Comparison of ENCODE assay signal across 8 cellular contexts in genomic region chr16:54927125-54928015, GRCh38. TPM values are rescaled to one million over a fixed set of nuclear protein-coding genes. Genes with fewer than 3 reads are reported as not detected.
DNase-seq lines count a peak whose midpoint lies in the region; ATAC-seq and TF ChIP-seq lines count a peak whose summit lies in the region.

No MANE protein-coding gene starts in this region.

- H2BK12ac ChIP-seq in mesenchymal stem cell (ENCODE audit: low read length in 2 of 2), result no peak overlapping the region

- H3K36me3 Mint-ChIP-seq in activated T-helper 2 cell treated with anti-CD3 and anti-CD28 coated beads, Interferon-gamma antibody, Interleukin-2, Interleukin-4, amounts not matched to agents 10 μg/mL and 5 μg/mL and 100 μg/mL, durations not matched to agents 14 hours and 24 hours and 36 hours (ENCODE audit: low read depth), result peaks cover 12% of the 10 kb centered on the region

- H2BK120ac ChIP-seq in mesenchymal stem cell (ENCODE audit: low read depth, low read length), result no peak overlapping the region

- H3K4me2 ChIP-seq in mesenchymal stem cell (ENCODE audit: low read length, poor library complexity, severe bottlenecking), result peak overlapping the region; percentile 88

- ATAC-seq in GM19324 (IDR thresholded peaks at IDR 0.05; ENCODE audit: low FRiP score, unreplicated experiment), result no peak

- H3K23ac ChIP-seq in mesenchymal stem cell (ENCODE audit: low read length in 2 of 2), result no peak overlapping the region

- H3K9me3 Mint-ChIP-seq in activated T-helper 2 cell treated with anti-CD3 and anti-CD28 coated beads, Interferon-gamma antibody, Interleukin-2, Interleukin-4, amounts not matched to agents 10 μg/mL and 5 μg/mL and 100 μg/mL, durations not matched to agents 14 hours and 24 hours and 36 hours, result peaks cover 13% of the 10 kb centered on the region

- peak overlapping the region; percentile 93 for H3K9ac ChIP-seq in mesenchymal stem cell (ENCODE audit: low read length)

- no peak overlapping the region for H2AFZ ChIP-seq in mesenchymal stem cell (ENCODE audit: low read depth, low read length)

- H3K4me3 ChIP-seq in mesenchymal stem cell (ENCODE audit: insufficient read depth in 1 of 2, low read depth in 1 of 2, low read length in 2 of 2), result peak overlapping the region in 1 of 2 experiments; percentile 95

- H3K79me1 ChIP-seq in mesenchymal stem cell (replicated peaks; ENCODE audit: low read length, poor library complexity, severe bottlenecking), result peaks cover 3% of the 10 kb centered on the region

- intact Hi-C loops in activated T-helper 2 cell treated with anti-CD3 and anti-CD28 coated beads, Interferon-gamma antibody, Interleukin-2, Interleukin-4, amounts not matched to agents 10 μg/mL and 5 μg/mL and 100 μg/mL, durations not matched to agents 14 hours and 24 hours and 36 hours (cut with micrococcal nuclease), result loop anchor here (5.0 to 10.0 kb wide), 5 partner anchors 553 to 1795 kb away; no protein-coding TSS in a partner anchor

- no peak overlapping the region for H4K8ac ChIP-seq in mesenchymal stem cell (ENCODE audit: low read length)

- no peak overlapping the region for H3K18ac ChIP-seq in mesenchymal stem cell (ENCODE audit: low read depth in 1 of 2, low read length in 2 of 2)

- H3K27me3 ChIP-seq in mesenchymal stem cell (ENCODE audit: control insufficient read depth in 1 of 2, insufficient read depth in 1 of 2, low read length in 2 of 2), result peaks cover 0 to 4% of the 10 kb centered on the region in 2 experiments

- no peak for TF ChIP-seq CTCF in C4-2B (conservative IDR thresholded peaks at IDR 0.05)

- peaks cover 0 to 2% of the 10 kb centered on the region in 2 experiments for H3K36me3 ChIP-seq in mesenchymal stem cell (ENCODE audit: control insufficient read depth in 1 of 2, insufficient read depth in 2 of 2, low read depth in 1 of 2, low read length in 2 of 2)

- peaks cover 8% of the 10 kb centered on the region for H3K4me1 ChIP-seq in mesenchymal stem cell (ENCODE audit: control insufficient read depth, insufficient read depth, low read depth, low read length)

- H3K14ac ChIP-seq in mesenchymal stem cell (ENCODE audit: low read length in 2 of 2), result no peak overlapping the region

- H3K4me3 Mint-ChIP-seq in activated T-helper 2 cell treated with anti-CD3 and anti-CD28 coated beads, Interferon-gamma antibody, Interleukin-2, Interleukin-4, amounts not matched to agents 10 μg/mL and 5 μg/mL and 100 μg/mL, durations not matched to agents 14 hours and 24 hours and 36 hours (ENCODE audit: low read depth), result peak overlapping the region; percentile 82

- no peak overlapping the region for H3K27ac Mint-ChIP-seq in activated T-helper 2 cell treated with anti-CD3 and anti-CD28 coated beads, Interferon-gamma antibody, Interleukin-2, Interleukin-4, amounts not matched to agents 10 μg/mL and 5 μg/mL and 100 μg/mL, durations not matched to agents 14 hours and 24 hours and 36 hours

- H3K4ac ChIP-seq in mesenchymal stem cell (ENCODE audit: low read depth in 1 of 2, low read length in 2 of 2), result no peak overlapping the region

- H4K91ac ChIP-seq in mesenchymal stem cell (ENCODE audit: low read length), result no peak overlapping the region

- H2BK15ac ChIP-seq in mesenchymal stem cell (ENCODE audit: low read depth, poor library complexity, severe bottlenecking), result no peak overlapping the region

- peaks cover 23% of the 10 kb centered on the region for H3K4me1 Mint-ChIP-seq in activated T-helper 2 cell treated with anti-CD3 and anti-CD28 coated beads, Interferon-gamma antibody, Interleukin-2, Interleukin-4, amounts not matched to agents 10 μg/mL and 5 μg/mL and 100 μg/mL, durations not matched to agents 14 hours and 24 hours and 36 hours (ENCODE audit: low read depth)

- 48% methylated on average over 7 of the region's 13 CpGs for WGBS in mesenchymal stem cell

- H3K9me3 ChIP-seq in mesenchymal stem cell (ENCODE audit: control insufficient read depth, low read length), result no peaks in the 10 kb centered on the region

- peaks cover 69% of the 10 kb centered on the region for H3K27me3 Mint-ChIP-seq in activated T-helper 2 cell treated with anti-CD3 and anti-CD28 coated beads, Interferon-gamma antibody, Interleukin-2, Interleukin-4, amounts not matched to agents 10 μg/mL and 5 μg/mL and 100 μg/mL, durations not matched to agents 14 hours and 24 hours and 36 hours (ENCODE audit: low read depth)

- in situ Hi-C loops in KBM-7 (cut with MboI; ENCODE audit: low pct_unique_long_range_greater_than_20kb, low sequenced_read_pairs), result loop anchor here (25.0 kb wide), 1 partner anchor 990 kb away; no protein-coding TSS in a partner anchor

- no peak overlapping the region for H2AK5ac ChIP-seq in mesenchymal stem cell (ENCODE audit: low read length, severe bottlenecking)

- H2BK5ac ChIP-seq in mesenchymal stem cell (ENCODE audit: low read depth, low read length, poor library complexity, severe bottlenecking), result no peak overlapping the region

- H3K27ac ChIP-seq in C4-2B (peak overlapping the region; percentile 81), mesenchymal stem cell (ENCODE audit: low read length, poor library complexity, severe bottlenecking) (peak overlapping the region; percentile 33)

- peak; percentile 36 for DNase-seq in KBM-7
- no peak for DNase-seq in activated T-helper 2 cell treated with anti-CD3 and anti-CD28 coated beads, Interferon-gamma antibody, Interleukin-2, Interleukin-4, amounts not matched to agents 10 μg/mL and 5 μg/mL and 100 μg/mL, durations not matched to agents 14 hours and 24 hours and 36 hours (ENCODE audit: low spot score)
- no peak for DNase-seq in mesenchymal stem cell
- no peak for DNase-seq in inferior parietal cortex (ENCODE audit: extremely low spot score)
- no peak for DNase-seq in foreskin melanocyte
- DNase-seq in GM03348 (ENCODE audit: low spot score), result no peak

RNA-seq across cellular contexts. Expression of gene IRX5, which starts 3.3 kb away (rescaled TPM):
- total RNA-seq in activated T-helper 2 cell treated with anti-CD3 and anti-CD28 coated beads, Interferon-gamma antibody, Interleukin-2, Interleukin-4, amounts not matched to agents 10 μg/mL and 5 μg/mL and 100 μg/mL, durations not matched to agents 14 hours and 24 hours and 36 hours, result 0.34 and 0.57 TPM in 2 replicates
- polyA plus RNA-seq in mesenchymal stem cell (2013, experiment 1 of 2), result 0.06 TPM
- 0.05 TPM for polyA plus RNA-seq in mesenchymal stem cell (2013, experiment 2 of 2)
